Comparison of ENCODE assay signal across 22 cellular contexts in genomic region chrX:132692066-132692465, GRCh38.
DNase-seq lines count a peak whose midpoint lies in the region; ATAC-seq and TF ChIP-seq lines count a peak whose summit lies in the region.
"Had no signal": no experiment of that assay in that cellular context is flagged by ENCODE, and none has a peak within 500 bp of the region (broad histone marks: within the 10 kb centered on the region; RNA-seq: fewer than 3 reads in every experiment).

No MANE protein-coding gene starts in this region.

- no peaks in the 10 kb centered on the region for H3K36me3 ChIP-seq in brain microvascular endothelial cell (replicated peaks)
- H3K36me3 ChIP-seq: BLaER1 treated with 17β-estradiol and CSF1 and Interleukin-3, amounts not matched to agents 10 nM and 100 nM; left lung; SJCRH30 had no signal

- no peak overlapping the region for H3K4me3 ChIP-seq in brain microvascular endothelial cell (ENCODE audit: low read depth, low read length)
- H3K4me3 ChIP-seq: BLaER1 treated with 17β-estradiol and CSF1 and Interleukin-3, amounts not matched to agents 10 nM and 100 nM; coronary artery; left lung; PC-9; SJCRH30 had no signal

- no peak for ATAC-seq in activated naive CD8-positive, alpha-beta T cell treated with anti-CD3 and anti-CD28 coated beads, Interleukin-2, amount 50 U/mL, for 24 hours
- ATAC-seq: left lung had no signal

- TF ChIP-seq CTCF in brain microvascular endothelial cell (IDR thresholded peaks at IDR 0.05; ENCODE audit: low read depth, low read length, missing control alignments) (no peak), nephron progenitor cell (IDR thresholded peaks at IDR 0.05) (no peak)

- H3K9me3 Mint-ChIP-seq in nephron progenitor cell, result no peaks in the 10 kb centered on the region
- H3K9me3 Mint-ChIP-seq in activated naive CD8-positive, alpha-beta T cell treated with anti-CD3 and anti-CD28 coated beads, Interleukin-2, amount 50 U/mL, for 24 hours, result no peaks in the 10 kb centered on the region
- H3K9me3 Mint-ChIP-seq: activated naive CD8-positive, alpha-beta T cell treated with anti-CD3 and anti-CD28 coated beads, Interleukin-2, amount 10 ng/mL, durations not matched to agents 7 days and 5 days had no signal

- H3K27ac ChIP-seq in brain microvascular endothelial cell, result no peak overlapping the region
- H3K27ac ChIP-seq: BLaER1 treated with 17β-estradiol and CSF1 and Interleukin-3, amounts not matched to agents 10 nM and 100 nM; left lung; PC-9; SJCRH30; VCaP had no signal

- in situ Hi-C loops in brain microvascular endothelial cell (cut with HindIII; ENCODE audit: low pct_ligation_motif_present, low sequenced_read_pairs), result no loop called here

- H3K4me1 Mint-ChIP-seq in nephron progenitor cell, result peaks cover 28% of the 10 kb centered on the region
- H3K4me1 Mint-ChIP-seq in activated naive CD8-positive, alpha-beta T cell treated with anti-CD3 and anti-CD28 coated beads, Interleukin-2, amount 50 U/mL, for 24 hours, result no peaks in the 10 kb centered on the region
- H3K4me1 Mint-ChIP-seq: activated naive CD8-positive, alpha-beta T cell treated with anti-CD3 and anti-CD28 coated beads, Interleukin-2, amount 10 ng/mL, durations not matched to agents 7 days and 5 days had no signal

- no peaks in the 10 kb centered on the region for H3K27me3 ChIP-seq in brain microvascular endothelial cell (replicated peaks)
- H3K27me3 ChIP-seq: SJCRH30 had no signal

- peak overlapping the region; percentile 6 for H3K27ac Mint-ChIP-seq in nephron progenitor cell
- H3K27ac Mint-ChIP-seq in activated naive CD8-positive, alpha-beta T cell treated with anti-CD3 and anti-CD28 coated beads, Interleukin-2, amount 50 U/mL, for 24 hours, result no peak overlapping the region
- H3K27ac Mint-ChIP-seq: activated naive CD8-positive, alpha-beta T cell treated with anti-CD3 and anti-CD28 coated beads, Interleukin-2, amount 10 ng/mL, durations not matched to agents 7 days and 5 days had no signal

- H3K4me3 Mint-ChIP-seq in nephron progenitor cell, result no peak overlapping the region
- H3K4me3 Mint-ChIP-seq in activated naive CD8-positive, alpha-beta T cell treated with anti-CD3 and anti-CD28 coated beads, Interleukin-2, amount 50 U/mL, for 24 hours, result no peak overlapping the region
- H3K4me3 Mint-ChIP-seq: activated naive CD8-positive, alpha-beta T cell treated with anti-CD3 and anti-CD28 coated beads, Interleukin-2, amount 10 ng/mL, durations not matched to agents 7 days and 5 days had no signal

- DNase-seq in SIG-M5 treated with dmso at 0.1 percent for 504 hours (lab: John Stamatoyannopoulos, UW; ENCODE audit: unreplicated experiment), result peak; percentile 11
- DNase-seq in SIG-M5 (lab: John Stamatoyannopoulos, UW), result no peak
- DNase-seq in HT1080 (ENCODE audit: low read depth), result peak; percentile 20
- peak; percentile 2 for DNase-seq in brain microvascular endothelial cell
- no peak for DNase-seq in nephron progenitor cell
- no peak for DNase-seq in NCI-H187 (lab: John Stamatoyannopoulos, UW)
- DNase-seq in cortex of kidney (lab: John Stamatoyannopoulos, UW), result no peak
- DNase-seq in activated naive CD8-positive, alpha-beta T cell treated with anti-CD3 and anti-CD28 coated beads, Interleukin-2, amount 50 U/mL, for 24 hours, result no peak
- DNase-seq: activated CD4-positive, alpha-beta T cell treated with anti-CD3 and anti-CD28 coated beads, Interleukin-2, amount 50 U/mL, for 1 hour; activated CD8-positive, alpha-beta memory T cell treated with anti-CD3 and anti-CD28 coated beads, Interleukin-2, amount 50 U/mL, for 48 hours; activated naive CD8-positive, alpha-beta T cell treated with anti-CD3 and anti-CD28 coated beads, Interleukin-2, amount 10 ng/mL, durations not matched to agents 7 days and 5 days; Calu3; head of caudate nucleus; left lung; NCI-H1694; NCI-H774; PC-9; posterior cingulate gyrus; SJCRH30 had no signal

- H3K36me3 Mint-ChIP-seq in nephron progenitor cell (ENCODE audit: low read depth), result no peaks in the 10 kb centered on the region
- H3K36me3 Mint-ChIP-seq in activated naive CD8-positive, alpha-beta T cell treated with anti-CD3 and anti-CD28 coated beads, Interleukin-2, amount 50 U/mL, for 24 hours (ENCODE audit: low read depth), result no peaks in the 10 kb centered on the region
- H3K36me3 Mint-ChIP-seq: activated naive CD8-positive, alpha-beta T cell treated with anti-CD3 and anti-CD28 coated beads, Interleukin-2, amount 10 ng/mL, durations not matched to agents 7 days and 5 days had no signal

- H3K27me3 Mint-ChIP-seq in nephron progenitor cell (ENCODE audit: low read depth, poor library complexity), result peaks cover 9% of the 10 kb centered on the region
- H3K27me3 Mint-ChIP-seq in activated naive CD8-positive, alpha-beta T cell treated with anti-CD3 and anti-CD28 coated beads, Interleukin-2, amount 50 U/mL, for 24 hours, result peaks cover 2% of the 10 kb centered on the region

Comparison
In these comparisons a context has a peak if more than half of its experiments do, and no peak if none do; other contexts are left out.
1. DNase-seq: peak in SIG-M5 treated with dmso at 0.1 percent for 504 hours (single experiment), HT1080 (single experiment) and brain microvascular endothelial cell (single experiment); none in SIG-M5 (single experiment), nephron progenitor cell (single experiment), NCI-H187 (0 of 2), cortex of kidney (single experiment) and activated naive CD8-positive, alpha-beta T cell treated with anti-CD3 and anti-CD28 coated beads, Interleukin-2, amount 50 U/mL, for 24 hours (single experiment).